ENCODE assay signal across 10 cellular contexts in genomic region chr11:27204527-27204926, GRCh38.
DNase-seq lines count a peak whose midpoint lies in the region; TF ChIP-seq lines count a peak whose summit lies in the region.
"Had no signal": no experiment of that assay in that cellular context is flagged by ENCODE, and none has a peak within 500 bp of the region (broad histone marks: within the 10 kb centered on the region; RNA-seq: fewer than 3 reads in every experiment).

No MANE protein-coding gene starts in this region.

- no peaks in the 10 kb centered on the region for H3K36me3 ChIP-seq in breast epithelium
- no peaks in the 10 kb centered on the region for H3K36me3 ChIP-seq in mammary epithelial cell (ENCODE audit: insufficient read depth, low read length)
- H3K36me3 ChIP-seq: ovary had no signal

- H3K4me3 Mint-ChIP-seq in MCF 10A (ENCODE audit: unreplicated experiment): no peak overlapping the region
- H3K4me3 Mint-ChIP-seq in activated T-cell treated with anti-CD3 and anti-CD28 coated beads, Interleukin-2, amount 50 U/mL, for 24 hours: no peak overlapping the region

- H2AFZ ChIP-seq in mammary epithelial cell (ENCODE audit: low read depth, low read length): no peak overlapping the region

- DNase-seq in MCF 10A (ENCODE audit: unreplicated experiment) (peak; percentile 49), breast epithelium (ENCODE audit: low spot score in 2 of 2) (no peak), HK-2 (ENCODE audit: unreplicated experiment) (peak; percentile 23), mammary epithelial cell (no peak), inferior parietal cortex (ENCODE audit: extremely low spot score) (no peak), SKM-1 treated with dmso at 0.1 percent for 144 hours (lab: John Stamatoyannopoulos, UW; ENCODE audit: unreplicated experiment) (no peak)
- DNase-seq in stimulated activated CD4-positive, alpha-beta T cell treated with anti-CD3 and anti-CD28 coated beads, Interleukin-4, amount 100 ng/mL, for 1 hour: peak; percentile 5
- no peak for DNase-seq in activated T-cell treated with anti-CD3 and anti-CD28 coated beads, Interleukin-2, amount 50 U/mL, for 24 hours
- DNase-seq: NCI-H526 treated with DMSO at 0.1 percent for 48 hours, ovary had no signal

- TF ChIP-seq CTCF in MCF 10A (IDR thresholded peaks at IDR 0.05; ENCODE audit: unreplicated experiment): peak; percentile 32
- no peak for TF ChIP-seq CTCF in breast epithelium (IDR thresholded peaks at IDR 0.05)
- peak; percentile 11 to 52 for TF ChIP-seq CTCF in mammary epithelial cell (conservative IDR thresholded peaks at IDR 0.05 in 1 of 2, IDR thresholded peaks at IDR 0.05 in 1 of 2; ENCODE audit: extremely low read depth in 1 of 2, insufficient read depth in 1 of 2, low read depth in 1 of 2, low read length in 2 of 2)

- no peak for TF ChIP-seq POLR2A in breast epithelium (IDR thresholded peaks at IDR 0.05)

- H4K20me1 ChIP-seq in mammary epithelial cell (ENCODE audit: insufficient read depth, low read length): no peaks in the 10 kb centered on the region

- H3K4me1 ChIP-seq in breast epithelium (peaks cover 0 to 5% of the 10 kb centered on the region in 2 donors), mammary epithelial cell (ENCODE audit: insufficient read depth, low read length) (peaks cover 10% of the 10 kb centered on the region)

- H3K4me2 ChIP-seq in mammary epithelial cell (ENCODE audit: insufficient read depth, low read depth, low read length): no peak overlapping the region

- POLR2A ChIA-PET in MCF 10A (lab: Yijun Ruan, JAX): no interaction called here

- WGBS in mammary epithelial cell (ENCODE audit: low coverage, missing lambda C conversion rate): 55% methylated on average over 3 of the region's 3 CpGs

- H3K4me3 ChIP-seq in breast epithelium: no peak overlapping the region
- no peak overlapping the region for H3K4me3 ChIP-seq in mammary epithelial cell (replicated peaks in 1 of 3; ENCODE audit: insufficient read depth in 1 of 3, low read depth in 2 of 3, low read length in 3 of 3)
- H3K4me3 ChIP-seq: ovary had no signal

- no peak overlapping the region for H3K9ac ChIP-seq in mammary epithelial cell (ENCODE audit: insufficient read depth, low read length)

- no peak overlapping the region for H3K27ac ChIP-seq in breast epithelium
- no peak overlapping the region for H3K27ac ChIP-seq in mammary epithelial cell (ENCODE audit: insufficient read depth, low read depth, low read length)

- no peaks in the 10 kb centered on the region for H3K9me3 Mint-ChIP-seq in MCF 10A (ENCODE audit: unreplicated experiment)
- no peaks in the 10 kb centered on the region for H3K9me3 Mint-ChIP-seq in activated T-cell treated with anti-CD3 and anti-CD28 coated beads, Interleukin-2, amount 50 U/mL, for 24 hours

- no peaks in the 10 kb centered on the region for H3K27me3 ChIP-seq in breast epithelium
- no peaks in the 10 kb centered on the region for H3K27me3 ChIP-seq in mammary epithelial cell (ENCODE audit: insufficient read depth, low read length)
- H3K27me3 ChIP-seq: ovary had no signal

- no peaks in the 10 kb centered on the region for H3K27me3 Mint-ChIP-seq in MCF 10A (ENCODE audit: insufficient read depth, unreplicated experiment)
- H3K27me3 Mint-ChIP-seq in activated T-cell treated with anti-CD3 and anti-CD28 coated beads, Interleukin-2, amount 50 U/mL, for 24 hours: peaks cover 13% of the 10 kb centered on the region

- BruUV-seq in MCF 10A (replicated peaks; lab: Mats Ljungman, UMichigan): no TSS peak
- BruUV-seq in mammary epithelial cell (replicated peaks; lab: Mats Ljungman, UMichigan): no TSS peak

- peaks cover 14% of the 10 kb centered on the region for H3K4me1 Mint-ChIP-seq in MCF 10A (ENCODE audit: insufficient read depth, unreplicated experiment)
- H3K4me1 Mint-ChIP-seq in activated T-cell treated with anti-CD3 and anti-CD28 coated beads, Interleukin-2, amount 50 U/mL, for 24 hours (ENCODE audit: low read depth): no peaks in the 10 kb centered on the region

- no peaks in the 10 kb centered on the region for H3K36me3 Mint-ChIP-seq in MCF 10A (ENCODE audit: insufficient read depth, unreplicated experiment)
- H3K36me3 Mint-ChIP-seq in activated T-cell treated with anti-CD3 and anti-CD28 coated beads, Interleukin-2, amount 50 U/mL, for 24 hours (ENCODE audit: low read depth): no peaks in the 10 kb centered on the region

- in situ Hi-C loops in mammary epithelial cell (cut with MboI; ENCODE audit: low sequenced_read_pairs in 2 of 2): no loop called here

- H3K27ac Mint-ChIP-seq in MCF 10A (ENCODE audit: low read depth, unreplicated experiment): no peak overlapping the region
- no peak overlapping the region for H3K27ac Mint-ChIP-seq in activated T-cell treated with anti-CD3 and anti-CD28 coated beads, Interleukin-2, amount 50 U/mL, for 24 hours

- intact Hi-C loops in MCF 10A (cut with micrococcal nuclease) (loop anchor here (1.0 to 5.0 kb wide), 2 partner anchors 92 to 283 kb away; no protein-coding TSS in a partner anchor), breast epithelium (cut with DNase I; ENCODE audit: low total_unique reads) (no loop called here), mammary epithelial cell (cut with micrococcal nuclease) (loop anchor here (1.0 to 5.0 kb wide), 4 partner anchors 20 to 283 kb away; partner anchors contain the start of gene CCDC34)

- CTCF ChIA-PET in MCF 10A (lab: Yijun Ruan, JAX) (interaction anchor here (1.1 to 7.1 kb wide), 5 partner anchors 20 to 294 kb away, joined by 3 to 59 read pairs (median 5); no protein-coding TSS in a partner anchor), mammary epithelial cell (lab: Charles Lee; ENCODE audit: low non-redundant PET) (no interaction called here)

- no peaks in the 10 kb centered on the region for H3K9me3 ChIP-seq in breast epithelium
- H3K9me3 ChIP-seq in mammary epithelial cell (replicated peaks; ENCODE audit: insufficient read depth, low read length): no peaks in the 10 kb centered on the region
- H3K9me3 ChIP-seq: ovary had no signal

- no peaks in the 10 kb centered on the region for H3K79me2 ChIP-seq in mammary epithelial cell (ENCODE audit: insufficient read depth, low read length)

- dilution Hi-C loops in mammary epithelial cell (cut with HindIII; ENCODE audit: low sequenced_read_pairs): no loop called here

Comparison
In these comparisons a context has a peak if more than half of its experiments do, and no peak if none do; other contexts are left out.
1. DNase-seq: peak in MCF 10A (single experiment), HK-2 (single experiment) and stimulated activated CD4-positive, alpha-beta T cell treated with anti-CD3 and anti-CD28 coated beads, Interleukin-4, amount 100 ng/mL, for 1 hour (single experiment); none in breast epithelium (0 of 2), mammary epithelial cell (single experiment), inferior parietal cortex (single experiment), activated T-cell treated with anti-CD3 and anti-CD28 coated beads, Interleukin-2, amount 50 U/mL, for 24 hours (single experiment) and SKM-1 treated with dmso at 0.1 percent for 144 hours (single experiment).
2. CTCF ChIP-seq: peak in MCF 10A (single experiment) and mammary epithelial cell (2 of 2); none in breast epithelium (0 of 3).